ENCODE assay signal across 8 cellular contexts in the genomic region with DNA sequence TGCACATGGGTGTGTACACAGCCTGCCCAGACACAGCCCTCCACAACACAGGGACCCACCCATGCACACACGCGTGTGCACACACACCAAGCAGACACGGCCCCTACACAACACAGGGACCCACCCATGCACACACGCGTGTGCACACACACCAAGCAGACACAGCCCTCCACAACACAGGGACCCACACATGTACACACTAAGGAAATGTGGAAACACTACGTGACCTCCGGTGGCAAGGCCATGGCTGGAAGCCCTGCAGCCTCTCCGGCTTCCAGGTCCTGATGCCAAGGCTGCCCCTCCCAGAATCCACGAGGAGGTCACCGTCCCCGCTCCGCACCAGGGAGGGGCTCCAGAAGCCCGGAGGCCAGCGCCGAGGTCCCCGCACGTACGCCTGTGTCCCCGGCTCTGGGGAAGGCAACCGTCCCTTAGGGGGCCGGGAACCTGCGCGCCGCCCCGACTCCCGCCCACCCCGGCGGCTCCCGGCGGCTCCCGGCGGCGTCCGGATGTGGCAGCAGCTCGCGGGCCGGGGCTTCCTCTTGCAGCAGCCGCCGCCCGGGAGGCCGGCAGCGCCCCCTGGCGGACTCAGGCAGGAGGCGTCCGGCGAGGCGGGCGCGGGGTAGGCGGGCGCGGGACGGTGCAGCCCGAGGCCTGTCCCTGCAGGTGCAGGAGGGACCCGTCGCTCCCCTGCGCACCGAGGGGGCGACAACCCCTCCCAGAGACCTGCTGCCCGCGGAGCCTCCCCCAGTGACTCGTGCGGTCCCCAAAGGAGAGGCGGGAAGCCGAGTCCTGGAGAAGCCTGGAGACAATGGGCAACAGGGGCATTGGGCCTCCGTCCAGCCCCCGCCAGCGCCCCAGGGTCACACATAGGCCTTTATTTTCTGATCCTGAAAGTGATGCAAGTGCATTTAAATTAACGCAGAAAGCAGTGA. TPM values are rescaled to one million over a fixed set of nuclear protein-coding genes. Genes with fewer than 3 reads are reported as not detected.
A peak's percentile ranks its signal among the peaks of the same experiment; 100 is the strongest.
DNase-seq lines count a peak whose midpoint lies in the region; ATAC-seq, FAIRE-seq and TF ChIP-seq lines count a peak whose summit lies in the region.

No MANE protein-coding gene starts in this region.

- TF ChIP-seq CTCF in endothelial cell of umbilical vein (IDR thresholded peaks at IDR 0.05; ENCODE audit: extremely low read depth in 1 of 2, insufficient read depth in 1 of 2, low read depth in 1 of 2, low read length in 2 of 2) (peak; percentile 69 to 71), mucosa of descending colon (IDR thresholded peaks at IDR 0.05) (peak; percentile 93)

- H4K20me1 ChIP-seq in endothelial cell of umbilical vein (replicated peaks; ENCODE audit: control insufficient read depth, extremely low read depth, insufficient read depth, low read length) = no peaks in the 10 kb centered on the region

- H3K9me3 ChIP-seq in CD8-positive, alpha-beta memory T cell (ENCODE audit: low read length) = no peaks in the 10 kb centered on the region
- H3K9me3 ChIP-seq in endothelial cell of umbilical vein (replicated peaks; ENCODE audit: control insufficient read depth, insufficient read depth, low read length) (no peaks in the 10 kb centered on the region), mucosa of descending colon (peaks cover 2% of the 10 kb centered on the region)

- CTCF ChIA-PET in CD8-positive, alpha-beta memory T cell (lab: Charles Lee) = interaction anchor here (0.6 to 1.2 kb wide), 13 partner anchors 9 to 458 kb away, joined by 3 to 5 read pairs (median 3); a partner anchor contains a TSS
- CTCF ChIA-PET in endothelial cell of umbilical vein (lab: Charles Lee) = interaction anchor here (0.6 to 3.3 kb wide), 26 partner anchors 9 to 450 kb away, joined by 3 to 44 read pairs (median 3); no protein-coding TSS in a partner anchor

- no peaks in the 10 kb centered on the region for H3K36me3 Mint-ChIP-seq in CD8-positive, alpha-beta memory T cell

- dilution Hi-C loops in endothelial cell of umbilical vein (cut with MboI; ENCODE audit: extremely low pct_ligation_motif_present, low sequenced_read_pairs) = no loop called here

- ATAC-seq in GM19397 (IDR thresholded peaks at IDR 0.05; ENCODE audit: unreplicated experiment) = peak; percentile 93
- ATAC-seq in HG03520 (IDR thresholded peaks at IDR 0.05; ENCODE audit: unreplicated experiment) = peak; percentile 93
- ATAC-seq in mucosa of descending colon = peak; percentile 97

- H3K4me3 ChIP-seq in CD8-positive, alpha-beta memory T cell (ENCODE audit: low read length) = peak overlapping the region; percentile 80
- peak overlapping the region; percentile 36 to 91 (median 60) for H3K4me3 ChIP-seq in endothelial cell of umbilical vein (replicated peaks in 1 of 3; ENCODE audit: insufficient read depth in 1 of 3, low read depth in 1 of 3, low read length in 3 of 3)
- H3K4me3 ChIP-seq in mucosa of descending colon = peak overlapping the region; percentile 36

- no peaks in the 10 kb centered on the region for H3K79me2 ChIP-seq in endothelial cell of umbilical vein (ENCODE audit: control insufficient read depth, insufficient read depth, low read length)

- peak overlapping the region; percentile 67 for H3K4me2 ChIP-seq in endothelial cell of umbilical vein (ENCODE audit: insufficient read depth, low read length)

- H3K4me1 ChIP-seq in CD8-positive, alpha-beta memory T cell (ENCODE audit: insufficient read depth, low read length) = peaks cover 4% of the 10 kb centered on the region
- peaks cover 3% of the 10 kb centered on the region for H3K4me1 ChIP-seq in endothelial cell of umbilical vein (ENCODE audit: control insufficient read depth, extremely low read depth, insufficient read depth, low read length)
- peaks cover 8% of the 10 kb centered on the region for H3K4me1 ChIP-seq in mucosa of descending colon (ENCODE audit: low read depth)

- H3K27ac ChIP-seq in CD8-positive, alpha-beta memory T cell (ENCODE audit: low read depth, low read length) = no peak overlapping the region
- no peak overlapping the region for H3K27ac ChIP-seq in endothelial cell of umbilical vein (ENCODE audit: insufficient read depth, low read depth, low read length)

- peak; percentile 72 for FAIRE-seq in endothelial cell of umbilical vein (lab: Jason Lieb, UNC)

- peak overlapping the region in 5 of 8 donors; percentile 11 to 64 (median 50) for H3K27ac Mint-ChIP-seq in CD8-positive, alpha-beta memory T cell

- peak overlapping the region; percentile 81 to 87 (median 84) for H3K4me3 Mint-ChIP-seq in CD8-positive, alpha-beta memory T cell

- peak; percentile 74 to 86 (median 81) for DNase-seq in CD8-positive, alpha-beta memory T cell
- DNase-seq in NOMO-1 treated with DMSO at 0.1 percent for 48 hours (lab: John Stamatoyannopoulos, UW; ENCODE audit: unreplicated experiment) (peak; percentile 82), endothelial cell of umbilical vein (ENCODE audit: low read depth, low spot score) (peak; percentile 61), mucosa of descending colon (peak; percentile 81 to 87 (median 86))
- DNase-seq in activated CD8-positive, alpha-beta memory T cell treated with anti-CD3 and anti-CD28 coated beads, Interleukin-2, amount 50 U/mL, for 1 hour (ENCODE audit: extremely low read depth) = peak; percentile 28
- peak; percentile 40 to 64 for DNase-seq in stimulated activated CD8-positive, alpha-beta memory T cell treated with anti-CD3 and anti-CD28 coated beads, Interleukin-4, amount 100 ng/mL, for 1 hour (ENCODE audit: low read depth in 2 of 2, low spot score in 1 of 2)

- POLR2A ChIA-PET in CD8-positive, alpha-beta memory T cell (lab: Charles Lee) = no interaction called here
- POLR2A ChIA-PET in endothelial cell of umbilical vein (lab: Charles Lee) = no interaction called here

- no peaks in the 10 kb centered on the region for H3K9me3 Mint-ChIP-seq in CD8-positive, alpha-beta memory T cell

- no TSS peak for BruUV-seq in endothelial cell of umbilical vein (replicated peaks; lab: Mats Ljungman, UMichigan)

- no peaks in the 10 kb centered on the region for H3K36me3 ChIP-seq in CD8-positive, alpha-beta memory T cell (ENCODE audit: insufficient read depth, low read length)
- H3K36me3 ChIP-seq in endothelial cell of umbilical vein (ENCODE audit: control insufficient read depth in 2 of 2, extremely low read depth in 1 of 2, insufficient read depth in 2 of 2, low read length in 2 of 2) = no peaks in the 10 kb centered on the region
- no peaks in the 10 kb centered on the region for H3K36me3 ChIP-seq in mucosa of descending colon (ENCODE audit: low read depth)

- peaks cover 3 to 5% (median 5%) of the 10 kb centered on the region in 3 donors for H3K4me1 Mint-ChIP-seq in CD8-positive, alpha-beta memory T cell

- intact Hi-C loops in endothelial cell of umbilical vein (cut with micrococcal nuclease) (loop anchor here (1.0 kb wide), 3 partner anchors 119 to 452 kb away; no protein-coding TSS in a partner anchor), mucosa of descending colon (cut with DNase I, micrococcal nuclease) (loop anchor here in 1 of 2 donors (10.0 kb wide), 1 partner anchor 449 kb away; no protein-coding TSS in a partner anchor)

- H3K27me3 ChIP-seq in CD8-positive, alpha-beta memory T cell (ENCODE audit: insufficient read depth, low read length, poor library complexity, severe bottlenecking) = no peaks in the 10 kb centered on the region
- no peaks in the 10 kb centered on the region for H3K27me3 ChIP-seq in endothelial cell of umbilical vein (ENCODE audit: control insufficient read depth in 2 of 2, insufficient read depth in 2 of 2, low read length in 2 of 2)

- H3K27me3 Mint-ChIP-seq in CD8-positive, alpha-beta memory T cell = peaks cover 0 to 3% of the 10 kb centered on the region in 2 donors

- no peaks in the 10 kb centered on the region for H3K9me1 ChIP-seq in endothelial cell of umbilical vein (replicated peaks; ENCODE audit: control insufficient read depth, extremely low read depth, insufficient read depth, low read length)

- peak overlapping the region; percentile 48 for H3K9ac ChIP-seq in endothelial cell of umbilical vein (replicated peaks; ENCODE audit: extremely low read depth, insufficient read depth, low read length)

- no peak for TF ChIP-seq POLR2A in endothelial cell of umbilical vein (IDR thresholded peaks at IDR 0.05; ENCODE audit: low read depth, low read length)

- H2AFZ ChIP-seq in endothelial cell of umbilical vein (ENCODE audit: low read depth, low read length) = peak overlapping the region; percentile 100

TF ChIP-seq in endothelial cell of umbilical vein, 7 proteins besides CTCF, POLR2A, EP300 and RAD21 (continues in another document):
- TF ChIP-seq, protein P1, sequence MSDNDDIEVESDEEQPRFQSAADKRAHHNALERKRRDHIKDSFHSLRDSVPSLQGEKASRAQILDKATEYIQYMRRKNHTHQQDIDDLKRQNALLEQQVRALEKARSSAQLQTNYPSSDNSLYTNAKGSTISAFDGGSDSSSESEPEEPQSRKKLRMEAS (IDR thresholded peaks at IDR 0.05; ENCODE audit: insufficient read depth, insufficient read length) = no peak
- no peak for TF ChIP-seq GATA2 (IDR thresholded peaks at IDR 0.05; ENCODE audit: insufficient read depth, insufficient read length, low read depth, low read length)
- no peak for TF ChIP-seq JUN (IDR thresholded peaks at IDR 0.05; ENCODE audit: borderline replicate concordance, insufficient read depth, insufficient read length, low read depth)

RNA-seq across cellular contexts. Expression of a gene that starts 29.9 kb away (rescaled TPM):
- total RNA-seq in CD8-positive, alpha-beta memory T cell = not detected
- not detected for polyA plus RNA-seq in CD8-positive, alpha-beta memory T cell
- total RNA-seq in endothelial cell of umbilical vein = not detected in 2 replicates
- not detected in 2 replicates for polyA plus RNA-seq in endothelial cell of umbilical vein
- polyA plus RNA-seq in endothelial cell of umbilical vein (2011; cell fraction: cytosol; rRNA removed) = not detected in 2 replicates
- polyA plus RNA-seq in endothelial cell of umbilical vein (2011; cell fraction: nucleus; rRNA removed) = not detected in 2 replicates
- polyA plus RNA-seq in endothelial cell of umbilical vein (2012) = 0.44 and 0.67 TPM in 2 replicates
- polyA minus RNA-seq in endothelial cell of umbilical vein = not detected in 2 replicates
- 8.7 TPM for polyA minus RNA-seq in endothelial cell of umbilical vein (2011; cell fraction: cytosol; rRNA and poly(A)+ RNA removed)
- polyA minus RNA-seq in endothelial cell of umbilical vein (2011; cell fraction: nucleus; rRNA and poly(A)+ RNA removed) = not detected in 2 replicates
- total RNA-seq in mucosa of descending colon = 10 to 100 TPM; 31.6 to 64.8 (median 43.3) TPM

RNA-seq across cellular contexts. Expression of a gene that starts 59.5 kb away (rescaled TPM):
- under 1 TPM; 0.84 to 0.85 TPM for total RNA-seq in CD8-positive, alpha-beta memory T cell
- 0.56 TPM for polyA plus RNA-seq in CD8-positive, alpha-beta memory T cell
- 0.35 and 0.97 TPM in 2 replicates for total RNA-seq in endothelial cell of umbilical vein
- 0.46 and 0.52 TPM in 2 replicates for polyA plus RNA-seq in endothelial cell of umbilical vein
- 0.43 and 0.44 TPM in 2 replicates for polyA plus RNA-seq in endothelial cell of umbilical vein (2011; cell fraction: cytosol; rRNA removed)
- 0.59 and 1.2 TPM in 2 replicates for polyA plus RNA-seq in endothelial cell of umbilical vein (2011; cell fraction: nucleus; rRNA removed)
- polyA plus RNA-seq in endothelial cell of umbilical vein (2012) = 1.1 and 1.2 TPM in 2 replicates
- polyA minus RNA-seq in endothelial cell of umbilical vein = 0.32 and 0.73 TPM in 2 replicates
- polyA minus RNA-seq in endothelial cell of umbilical vein (2011; cell fraction: cytosol; rRNA and poly(A)+ RNA removed) = 4.1 TPM
- polyA minus RNA-seq in endothelial cell of umbilical vein (2011; cell fraction: nucleus; rRNA and poly(A)+ RNA removed) = 0.67 and 0.77 TPM in 2 replicates
- 1 to 10 TPM; 5.1 to 9.2 (median 7.1) TPM for total RNA-seq in mucosa of descending colon

Comparison
In these comparisons a context has a peak if more than half of its experiments do, and no peak if none do; other contexts are left out.
1. DNase-seq: peak in every context shown above with its lines; median percentile 86 in mucosa of descending colon; 82 in NOMO-1 treated with DMSO at 0.1 percent for 48 hours; 81 in CD8-positive, alpha-beta memory T cell; 61 in endothelial cell of umbilical vein; 52 in stimulated activated CD8-positive, alpha-beta memory T cell treated with anti-CD3 and anti-CD28 coated beads, Interleukin-4, amount 100 ng/mL, for 1 hour; 28 in activated CD8-positive, alpha-beta memory T cell treated with anti-CD3 and anti-CD28 coated beads, Interleukin-2, amount 50 U/mL, for 1 hour.
2. RNA of a gene that starts 29.9 kb away (total RNA-seq): 31.6 to 64.8 TPM in mucosa of descending colon; not detected in endothelial cell of umbilical vein and not detected in CD8-positive, alpha-beta memory T cell; every median in the first group is over 10 times any median in the second.
3. Peak in every context shown above with its lines, with median percentiles within 50 percentile points of each other: H3K4me3 ChIP-seq and ATAC-seq.